In the genomic region with DNA sequence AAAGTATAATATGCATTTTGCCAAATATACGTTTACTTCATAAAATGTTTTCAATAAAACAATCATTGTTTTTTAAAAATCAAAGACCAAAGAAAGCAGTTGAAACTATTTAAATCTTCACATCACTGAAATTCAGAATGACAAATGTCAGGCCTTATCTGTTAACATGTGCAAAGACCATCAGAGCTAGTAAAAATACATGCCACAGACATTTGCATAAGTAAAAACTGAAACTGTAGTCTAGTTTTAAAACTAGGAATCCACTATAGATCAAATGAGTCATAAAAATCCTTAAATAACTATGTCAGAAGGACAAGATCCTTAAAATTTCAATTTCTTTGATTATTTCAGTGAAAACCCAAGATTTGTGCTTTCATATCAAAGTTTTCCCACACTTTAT, we compare ENCODE assay signal across 17 cellular contexts.
DNase-seq lines count a peak whose midpoint lies in the region; ATAC-seq and FAIRE-seq lines count a peak whose summit lies in the region.
"Had no signal": no experiment of that assay in that cellular context is flagged by ENCODE, and none has a peak within 500 bp of the region (broad histone marks: within the 10 kb centered on the region; RNA-seq: fewer than 3 reads in every experiment).

No MANE protein-coding gene starts in this region.

- peak; percentile 2 for DNase-seq in GM18507 (ENCODE audit: extremely low spot score, insufficient read length, low read depth)
- peak; percentile 40 for DNase-seq in NCI-H526 treated with DMSO at 0.1 percent for 48 hours (lab: John Stamatoyannopoulos, UW)
- no peak for DNase-seq in NCI-H2081 treated with DMSO at 0.1 percent for 48 hours (lab: John Stamatoyannopoulos, UW)
- no peak for DNase-seq in superior temporal gyrus (ENCODE audit: extremely low spot score)
- no peak for DNase-seq in posterior cingulate gyrus
- no peak for DNase-seq in NCI-H146 treated with DMSO at 0.1 percent for 48 hours (lab: John Stamatoyannopoulos, UW; ENCODE audit: unreplicated experiment)
- DNase-seq: activated CD8-positive, alpha-beta memory T cell treated with anti-CD3 and anti-CD28 coated beads, Interleukin-2, amount 10 ng/mL, durations not matched to agents 7 days and 5 days; CD8-positive, alpha-beta memory T cell; DMS79 treated with DMSO at 0.1 percent for 48 hours; left colon; midbrain; NCI-H1417 treated with DMSO at 0.1 percent for 48 hours; NCI-H345; RPMI8226 had no signal

- intact Hi-C loops in posterior cingulate gyrus (cut with DNase I), result no loop called here

- ATAC-seq in GM19455 (IDR thresholded peaks at IDR 0.05; ENCODE audit: unreplicated experiment), result peak; percentile 88
- peak; percentile 64 for ATAC-seq in HG02678 (IDR thresholded peaks at IDR 0.05; ENCODE audit: unreplicated experiment)
- ATAC-seq: activated CD8-positive, alpha-beta memory T cell treated with anti-CD3 and anti-CD28 coated beads, Interleukin-2, amount 10 ng/mL, durations not matched to agents 7 days and 5 days; esophagus mucosa had no signal

- peak; percentile 64 for FAIRE-seq in GM18507 (lab: Jason Lieb, UNC)

Comparison
In these comparisons a context has a peak if more than half of its experiments do, and no peak if none do; other contexts are left out.
1. DNase-seq: peak in GM18507 (single experiment) and NCI-H526 treated with DMSO at 0.1 percent for 48 hours (single experiment); none in NCI-H2081 treated with DMSO at 0.1 percent for 48 hours (single experiment), superior temporal gyrus (single experiment), posterior cingulate gyrus (0 of 10) and NCI-H146 treated with DMSO at 0.1 percent for 48 hours (single experiment).